In genomic region chr12:15774819-15775218, GRCh38 we compare ENCODE assay signal across 22 cellular contexts. TPM values are rescaled to one million over a fixed set of nuclear protein-coding genes. Genes with fewer than 3 reads are reported as not detected.
DNase-seq lines count a peak whose midpoint lies in the region; ATAC-seq and TF ChIP-seq lines count a peak whose summit lies in the region.
"Had no signal": no experiment of that assay in that cellular context is flagged by ENCODE, and none has a peak within 500 bp of the region (broad histone marks: within the 10 kb centered on the region; RNA-seq: fewer than 3 reads in every experiment).

No MANE protein-coding gene starts in this region.

- TF ChIP-seq CTCF in foreskin fibroblast (IDR thresholded peaks at IDR 0.05; ENCODE audit: low read depth, low read length) = no peak

- H3K4me1 ChIP-seq in ACC112 (ENCODE audit: control insufficient read depth, insufficient read depth, low read length, unreplicated experiment) = peaks cover 92% of the 10 kb centered on the region
- H3K4me1 ChIP-seq: parathyroid adenoma had no signal

- peak overlapping the region; percentile 60 for H3K27ac ChIP-seq in ACC112 (ENCODE audit: low read depth, low read length)
- H3K27ac ChIP-seq: brain microvascular endothelial cell, parathyroid adenoma, VCaP had no signal

- intact Hi-C loops in Right ventricle myocardium superior (cut with DNase I) = loop anchor here (10.0 kb wide), 1 partner anchor 80 kb away; no protein-coding TSS in a partner anchor

- no peaks in the 10 kb centered on the region for H3K27me3 ChIP-seq in ACC112 (ENCODE audit: insufficient read depth, low read length)
- H3K27me3 ChIP-seq: brain microvascular endothelial cell had no signal

- no peaks in the 10 kb centered on the region for H3K36me3 ChIP-seq in ACC112 (ENCODE audit: insufficient read depth, low read length)
- H3K36me3 ChIP-seq: brain microvascular endothelial cell had no signal

- DNase-seq in NCI-H146 (lab: John Stamatoyannopoulos, UW) (peak; percentile 67), foreskin fibroblast (peak; percentile 70 to 85), HPDE6-E6E7 (ENCODE audit: extremely low spot score) (no peak), Right ventricle myocardium superior (no peak)
- DNase-seq: activated CD4-positive, alpha-beta memory T cell treated with anti-CD3 and anti-CD28 coated beads for 36 hours; activated T-cell treated with anti-CD3 and anti-CD28 coated beads, Interleukin-2, amount 50 U/mL, for 48 hours; brain microvascular endothelial cell; cortex of kidney; EL; immature natural killer cell; naive B cell; NCI-H1105 treated with DMSO at 0.1 percent for 48 hours; SHP77; T-helper 17 cell had no signal

- no peak overlapping the region for H2AFZ ChIP-seq in ACC112 (ENCODE audit: low read length, unreplicated experiment)
- H2AFZ ChIP-seq: parathyroid adenoma had no signal

- H3K4me3 ChIP-seq in ACC112 (ENCODE audit: low read depth, low read length) (peak overlapping the region; percentile 10; the same call in 1 of the 2 replicates), foreskin fibroblast (ENCODE audit: low read depth in 1 of 2, low read length in 2 of 2) (no peak overlapping the region)
- H3K4me3 ChIP-seq: lung had no signal

- ATAC-seq in SK-N-SH treated with all-trans-retinoic acid at 6 μM for 48 hours = peak; percentile 91
- ATAC-seq in GM19397 (IDR thresholded peaks at IDR 0.05; ENCODE audit: unreplicated experiment) = no peak
- no peak for ATAC-seq in GM18867 (IDR thresholded peaks at IDR 0.05; ENCODE audit: unreplicated experiment)
- ATAC-seq in Right ventricle myocardium superior (ENCODE audit: poor library complexity) = no peak
- ATAC-seq: activated naive CD4-positive, alpha-beta T cell treated with anti-CD3 and anti-CD28 coated beads, Interleukin-2, amount 50 U/mL, for 72 hours; T-helper 17 cell had no signal

- H3K79me2 ChIP-seq in ACC112 (ENCODE audit: control insufficient read depth, insufficient read depth, low read length, unreplicated experiment) = peaks cover 97% of the 10 kb centered on the region
- H3K79me2 ChIP-seq: parathyroid adenoma had no signal

TF ChIP-seq in SK-N-SH treated with all-trans-retinoic acid at 6 μM for 48 hours, 23 proteins besides CTCF, POLR2A, EP300 and RAD21:
- TF ChIP-seq TCF4 (CRISPR knock-in tag; IDR thresholded peaks at IDR 0.05; ENCODE audit: borderline replicate concordance) (no peak), ZNF8 (CRISPR knock-in tag; IDR thresholded peaks at IDR 0.05) (no peak), ZFP30 (CRISPR knock-in tag; IDR thresholded peaks at IDR 0.05) (no peak), SNAI2 (CRISPR knock-in tag; IDR thresholded peaks at IDR 0.05) (no peak), PPARA (CRISPR knock-in tag; IDR thresholded peaks at IDR 0.05; ENCODE audit: borderline replicate concordance) (no peak), GLIS3 (CRISPR knock-in tag; IDR thresholded peaks at IDR 0.05) (no peak), RARB (CRISPR knock-in tag; IDR thresholded peaks at IDR 0.05) (no peak), TOX (CRISPR knock-in tag; IDR thresholded peaks at IDR 0.05; ENCODE audit: borderline replicate concordance) (no peak), ESRRG (CRISPR knock-in tag; IDR thresholded peaks at IDR 0.05) (no peak), POU6F1 (CRISPR knock-in tag; IDR thresholded peaks at IDR 0.05; ENCODE audit: borderline replicate concordance, low read depth) (no peak)
- TF ChIP-seq, protein P1, sequence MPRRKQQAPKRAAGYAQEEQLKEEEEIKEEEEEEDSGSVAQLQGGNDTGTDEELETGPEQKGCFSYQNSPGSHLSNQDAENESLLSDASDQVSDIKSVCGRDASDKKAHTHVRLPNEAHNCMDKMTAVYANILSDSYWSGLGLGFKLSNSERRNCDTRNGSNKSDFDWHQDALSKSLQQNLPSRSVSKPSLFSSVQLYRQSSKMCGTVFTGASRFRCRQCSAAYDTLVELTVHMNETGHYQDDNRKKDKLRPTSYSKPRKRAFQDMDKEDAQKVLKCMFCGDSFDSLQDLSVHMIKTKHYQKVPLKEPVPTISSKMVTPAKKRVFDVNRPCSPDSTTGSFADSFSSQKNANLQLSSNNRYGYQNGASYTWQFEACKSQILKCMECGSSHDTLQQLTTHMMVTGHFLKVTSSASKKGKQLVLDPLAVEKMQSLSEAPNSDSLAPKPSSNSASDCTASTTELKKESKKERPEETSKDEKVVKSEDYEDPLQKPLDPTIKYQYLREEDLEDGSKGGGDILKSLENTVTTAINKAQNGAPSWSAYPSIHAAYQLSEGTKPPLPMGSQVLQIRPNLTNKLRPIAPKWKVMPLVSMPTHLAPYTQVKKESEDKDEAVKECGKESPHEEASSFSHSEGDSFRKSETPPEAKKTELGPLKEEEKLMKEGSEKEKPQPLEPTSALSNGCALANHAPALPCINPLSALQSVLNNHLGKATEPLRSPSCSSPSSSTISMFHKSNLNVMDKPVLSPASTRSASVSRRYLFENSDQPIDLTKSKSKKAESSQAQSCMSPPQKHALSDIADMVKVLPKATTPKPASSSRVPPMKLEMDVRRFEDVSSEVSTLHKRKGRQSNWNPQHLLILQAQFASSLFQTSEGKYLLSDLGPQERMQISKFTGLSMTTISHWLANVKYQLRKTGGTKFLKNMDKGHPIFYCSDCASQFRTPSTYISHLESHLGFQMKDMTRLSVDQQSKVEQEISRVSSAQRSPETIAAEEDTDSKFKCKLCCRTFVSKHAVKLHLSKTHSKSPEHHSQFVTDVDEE (CRISPR knock-in tag; IDR thresholded peaks at IDR 0.05) = no peak
- TF ChIP-seq, protein P2, sequence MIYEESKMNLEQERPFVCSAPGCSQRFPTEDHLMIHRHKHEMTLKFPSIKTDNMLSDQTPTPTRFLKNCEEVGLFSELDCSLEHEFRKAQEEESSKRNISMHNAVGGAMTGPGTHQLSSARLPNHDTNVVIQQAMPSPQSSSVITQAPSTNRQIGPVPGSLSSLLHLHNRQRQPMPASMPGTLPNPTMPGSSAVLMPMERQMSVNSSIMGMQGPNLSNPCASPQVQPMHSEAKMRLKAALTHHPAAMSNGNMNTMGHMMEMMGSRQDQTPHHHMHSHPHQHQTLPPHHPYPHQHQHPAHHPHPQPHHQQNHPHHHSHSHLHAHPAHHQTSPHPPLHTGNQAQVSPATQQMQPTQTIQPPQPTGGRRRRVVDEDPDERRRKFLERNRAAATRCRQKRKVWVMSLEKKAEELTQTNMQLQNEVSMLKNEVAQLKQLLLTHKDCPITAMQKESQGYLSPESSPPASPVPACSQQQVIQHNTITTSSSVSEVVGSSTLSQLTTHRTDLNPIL (CRISPR knock-in tag; IDR thresholded peaks at IDR 0.05; ENCODE audit: low read depth) = no peak
TF ChIP-seq in SK-N-SH treated with all-trans-retinoic acid at 6 μM for 48 hours: peak in this region for 0.

RNA-seq across cellular contexts. Expression of gene EPS8, which starts 14.4 kb away (rescaled TPM):
- 17.5 TPM for total RNA-seq in Right ventricle myocardium superior

Comparison
In these comparisons a context has a peak if more than half of its experiments do, and no peak if none do; other contexts are left out.
1. DNase-seq: peak in NCI-H146 (single experiment) and foreskin fibroblast (2 of 2); none in HPDE6-E6E7 (single experiment) and Right ventricle myocardium superior (single experiment).